18 cellular contexts compared by ENCODE assay signal in genomic region chr11:66625041-66625751, GRCh38. TPM values are rescaled to one million over a fixed set of nuclear protein-coding genes. Genes with fewer than 3 reads are reported as not detected.
"Had no signal": no experiment of that assay in that cellular context is flagged by ENCODE, and none has a peak within 500 bp of the region (broad histone marks: within the 10 kb centered on the region; RNA-seq: fewer than 3 reads in every experiment).

No MANE protein-coding gene starts in this region.

- H3K27me3 Mint-ChIP-seq: activated CD4-positive, alpha-beta T cell treated with anti-CD3 and anti-CD28 coated beads, Interleukin-2, amount 10 ng/mL, durations not matched to agents 7 days and 5 days had no signal

- H3K27ac ChIP-seq: foreskin keratinocyte, neural progenitor cell, spleen, tibial nerve had no signal

- H3K4me2 ChIP-seq: neural progenitor cell had no signal

- ATAC-seq: foreskin keratinocyte, sciatic nerve had no signal

- DNase-seq: activated CD4-positive, alpha-beta T cell treated with anti-CD3 and anti-CD28 coated beads, Interleukin-2, amount 10 ng/mL, durations not matched to agents 7 days and 5 days; activated CD4-positive, CD25-positive, alpha-beta regulatory T cell; activated CD8-positive, alpha-beta memory T cell treated with anti-CD3 and anti-CD28 coated beads, Interleukin-2, amount 50 U/mL, for 48 hours; activated naive CD4-positive, alpha-beta T cell treated with Interleukin-2 at 50 U/mL for 16 hours; foreskin keratinocyte; head of caudate nucleus; immature natural killer cell; midbrain; spleen; SW 1271 had no signal

- H3K9me3 ChIP-seq: spleen, tibial nerve had no signal

- H3K9ac ChIP-seq: neural progenitor cell had no signal

- H3K4me1 ChIP-seq: foreskin keratinocyte had no signal

- H3K4me3 Mint-ChIP-seq: activated CD4-positive, alpha-beta T cell treated with anti-CD3 and anti-CD28 coated beads, Interleukin-2, amount 10 ng/mL, durations not matched to agents 7 days and 5 days; activated T-helper 1 cell treated with anti-CD3 and anti-CD28 coated beads, Interleukin-12 subunit alpha, Interleukin-12 subunit beta, Interleukin-2, Interleukin-4 antibody, amounts not matched to agents 30 ng/mL and 10 ng/mL and 1 ng/mL, durations not matched to agents 14 hours and 24 hours and 36 hours; immature natural killer cell; neural progenitor cell; T-helper 2 cell treated with Interferon-gamma antibody and Interleukin-4, amounts not matched to agents 5 μg/mL and 100 μg/mL, for 36 hours had no signal

- H2AFZ ChIP-seq: neural progenitor cell had no signal

- H3K27ac Mint-ChIP-seq: activated CD4-positive, alpha-beta T cell treated with anti-CD3 and anti-CD28 coated beads, Interleukin-2, amount 10 ng/mL, durations not matched to agents 7 days and 5 days; activated T-helper 1 cell treated with anti-CD3 and anti-CD28 coated beads, Interleukin-12 subunit alpha, Interleukin-12 subunit beta, Interleukin-2, Interleukin-4 antibody, amounts not matched to agents 30 ng/mL and 10 ng/mL and 1 ng/mL, durations not matched to agents 14 hours and 24 hours and 36 hours; immature natural killer cell; neural progenitor cell; T-helper 2 cell treated with Interferon-gamma antibody and Interleukin-4, amounts not matched to agents 5 μg/mL and 100 μg/mL, for 36 hours had no signal

- H3K9me3 Mint-ChIP-seq: activated CD4-positive, alpha-beta T cell treated with anti-CD3 and anti-CD28 coated beads, Interleukin-2, amount 10 ng/mL, durations not matched to agents 7 days and 5 days; activated T-helper 1 cell treated with anti-CD3 and anti-CD28 coated beads, Interleukin-12 subunit alpha, Interleukin-12 subunit beta, Interleukin-2, Interleukin-4 antibody, amounts not matched to agents 30 ng/mL and 10 ng/mL and 1 ng/mL, durations not matched to agents 14 hours and 24 hours and 36 hours; immature natural killer cell; neural progenitor cell; T-helper 2 cell treated with Interferon-gamma antibody and Interleukin-4, amounts not matched to agents 5 μg/mL and 100 μg/mL, for 36 hours had no signal

- FAIRE-seq: endothelial cell of umbilical vein had no signal

- H3K4me3 ChIP-seq: coronary artery, lung, neural progenitor cell, spleen, tibial nerve had no signal

- H3K27me3 ChIP-seq: foreskin keratinocyte, neural progenitor cell, spleen, tibial nerve had no signal

RNA-seq across cellular contexts. Expression of gene CCDC87, which starts 32.3 kb away (rescaled TPM):
- polyA plus RNA-seq: immature natural killer cell had no signal
